ENCODE assay signal across 8 cellular contexts in the genomic region with DNA sequence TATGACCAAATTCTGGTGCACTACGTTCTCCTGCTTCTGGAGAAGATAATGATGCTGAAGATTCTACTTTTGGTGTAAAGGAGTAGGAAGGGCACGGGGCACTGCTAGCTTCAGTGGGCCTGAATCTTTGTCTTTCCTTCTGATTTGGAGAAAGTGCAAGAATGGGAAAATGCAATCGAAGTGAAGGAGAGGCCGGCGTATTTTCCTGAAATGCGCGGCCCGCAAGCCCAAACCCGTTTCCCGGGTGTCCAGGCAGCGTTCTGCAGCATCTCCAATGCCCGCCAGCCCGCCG. TPM values are rescaled to one million over a fixed set of nuclear protein-coding genes. Genes with fewer than 3 reads are reported as not detected.
DNase-seq lines count a peak whose midpoint lies in the region; ATAC-seq and TF ChIP-seq lines count a peak whose summit lies in the region.

No MANE protein-coding gene starts in this region.

- no peak for TF ChIP-seq EP300 in tibial nerve (IDR thresholded peaks at IDR 0.05)

- peak overlapping the region; percentile 94 for H3K4me3 Mint-ChIP-seq in activated naive CD4-positive, alpha-beta T cell treated with anti-CD3 and anti-CD28 coated beads, Interleukin-2, amount 10 ng/mL, durations not matched to agents 7 days and 5 days

- H3K27me3 ChIP-seq in ascending aorta (no peaks in the 10 kb centered on the region), tibial nerve (no peaks in the 10 kb centered on the region)

- no peaks in the 10 kb centered on the region for H3K36me3 ChIP-seq in ascending aorta
- H3K36me3 ChIP-seq in tibial nerve = peaks cover 0 to 9% (median 0%) of the 10 kb centered on the region in 3 donors

- peaks cover 49% of the 10 kb centered on the region for H3K4me1 Mint-ChIP-seq in activated naive CD4-positive, alpha-beta T cell treated with anti-CD3 and anti-CD28 coated beads, Interleukin-2, amount 10 ng/mL, durations not matched to agents 7 days and 5 days

- peaks cover 25% of the 10 kb centered on the region for H3K36me3 Mint-ChIP-seq in activated naive CD4-positive, alpha-beta T cell treated with anti-CD3 and anti-CD28 coated beads, Interleukin-2, amount 10 ng/mL, durations not matched to agents 7 days and 5 days

- H3K27me3 Mint-ChIP-seq in activated naive CD4-positive, alpha-beta T cell treated with anti-CD3 and anti-CD28 coated beads, Interleukin-2, amount 10 ng/mL, durations not matched to agents 7 days and 5 days = peaks cover 10% of the 10 kb centered on the region

- H3K9me3 ChIP-seq in ascending aorta = no peaks in the 10 kb centered on the region
- no peaks in the 10 kb centered on the region for H3K9me3 ChIP-seq in tibial nerve

- DNase-seq in activated naive CD4-positive, alpha-beta T cell treated with anti-CD3 and anti-CD28 coated beads, Interleukin-2, amount 10 ng/mL, durations not matched to agents 7 days and 5 days = no peak
- DNase-seq in activated naive CD4-positive, alpha-beta T cell (lab: John Stamatoyannopoulos, UW) = no peak
- DNase-seq in ascending aorta (ENCODE audit: low spot score in 2 of 2) (no peak), lower leg skin (ENCODE audit: low spot score in 2 of 2) (no peak), tibial nerve (ENCODE audit: low spot score in 2 of 2) (no peak), NCI-H774 (lab: John Stamatoyannopoulos, UW) (no peak), GM10266 (ENCODE audit: extremely low spot score) (no peak)

- peak overlapping the region; percentile 44 to 83 for H3K27ac ChIP-seq in ascending aorta
- H3K27ac ChIP-seq in tibial nerve = peak overlapping the region; percentile 75 to 98 (median 94)

- H3K27ac Mint-ChIP-seq in activated naive CD4-positive, alpha-beta T cell treated with anti-CD3 and anti-CD28 coated beads, Interleukin-2, amount 10 ng/mL, durations not matched to agents 7 days and 5 days = peak overlapping the region; percentile 88

- 0% methylated on average over 14 of the region's 14 CpGs for WGBS in lower leg skin, 2 donors
- WGBS in tibial nerve, 2 donors = 0 to 1% methylated on average over 10 to 14 of the region's 14 CpGs

- TF ChIP-seq CTCF in ascending aorta (IDR thresholded peaks at IDR 0.05) (no peak), lower leg skin (IDR thresholded peaks at IDR 0.05) (no peak), tibial nerve (IDR thresholded peaks at IDR 0.05) (no peak), GM10266 (IDR thresholded peaks at IDR 0.05; ENCODE audit: control insufficient read depth, insufficient read depth, low read depth, missing control alignments) (no peak)

- ATAC-seq in GM18505 (IDR thresholded peaks at IDR 0.05; ENCODE audit: unreplicated experiment) = no peak

- peak overlapping the region; percentile 68 to 71 for H3K4me3 ChIP-seq in ascending aorta
- H3K4me3 ChIP-seq in lower leg skin (ENCODE audit: low read depth, poor library complexity, severe bottlenecking) = peak overlapping the region; percentile 13
- H3K4me3 ChIP-seq in tibial nerve = peak overlapping the region; percentile 23 to 98 (median 84)

- no peaks in the 10 kb centered on the region for H3K9me3 Mint-ChIP-seq in activated naive CD4-positive, alpha-beta T cell treated with anti-CD3 and anti-CD28 coated beads, Interleukin-2, amount 10 ng/mL, durations not matched to agents 7 days and 5 days

- TF ChIP-seq POLR2A in lower leg skin (IDR thresholded peaks at IDR 0.05) = no peak
- TF ChIP-seq POLR2A in tibial nerve (IDR thresholded peaks at IDR 0.05) = no peak
- TF ChIP-seq POLR2A in GM18505 (IDR thresholded peaks at IDR 0.05; ENCODE audit: borderline replicate concordance, extremely low read depth, insufficient read depth, insufficient read length) = no peak

- intact Hi-C loops in ascending aorta (cut with DNase I) (loop anchor here (1.0 to 2.0 kb wide), 2 partner anchors 23 to 55 kb away; no protein-coding TSS in a partner anchor), lower leg skin (cut with DNase I; ENCODE audit: low total_unique reads) (no loop called here)

- CTCF ChIA-PET in activated naive CD4-positive, alpha-beta T cell treated with anti-CD3 and anti-CD28 coated beads, Interleukin-2, amount 10 ng/mL, durations not matched to agents 7 days and 5 days (lab: Charles Lee) = no interaction called here

- peaks cover 0 to 6% of the 10 kb centered on the region in 2 donors for H3K4me1 ChIP-seq in ascending aorta
- H3K4me1 ChIP-seq in tibial nerve = peaks cover 0 to 44% (median 26%) of the 10 kb centered on the region in 4 donors

RNA-seq across cellular contexts. Expression of a gene that starts 0.4 kb away (rescaled TPM):
- 21.9 TPM for total RNA-seq in ascending aorta
- total RNA-seq in lower leg skin = 100 to 1,000 TPM in 1 of 4 donors, 10 to 100 TPM in 3; 69.8 to 184 (median 85.1) TPM
- total RNA-seq in tibial nerve = 10 to 100 TPM; 22.9 to 73.5 (median 38.8) TPM

RNA-seq across cellular contexts. Expression of a gene that starts 6.7 kb away (rescaled TPM):
- 16.0 TPM for total RNA-seq in ascending aorta
- total RNA-seq in lower leg skin = 10 to 100 TPM; 31.2 to 43.2 (median 35.7) TPM
- total RNA-seq in tibial nerve = 10 to 100 TPM; 44.6 to 57.5 (median 54.4) TPM

Comparison
In these comparisons a context has a peak if more than half of its experiments do, and no peak if none do; other contexts are left out.
1. H3K4me3 ChIP-seq: peak in every context shown above with its lines; median percentile 84 in tibial nerve; 70 in ascending aorta; 13 in lower leg skin.